Comparison of ENCODE assay signal across 9 cellular contexts in the genomic region with DNA sequence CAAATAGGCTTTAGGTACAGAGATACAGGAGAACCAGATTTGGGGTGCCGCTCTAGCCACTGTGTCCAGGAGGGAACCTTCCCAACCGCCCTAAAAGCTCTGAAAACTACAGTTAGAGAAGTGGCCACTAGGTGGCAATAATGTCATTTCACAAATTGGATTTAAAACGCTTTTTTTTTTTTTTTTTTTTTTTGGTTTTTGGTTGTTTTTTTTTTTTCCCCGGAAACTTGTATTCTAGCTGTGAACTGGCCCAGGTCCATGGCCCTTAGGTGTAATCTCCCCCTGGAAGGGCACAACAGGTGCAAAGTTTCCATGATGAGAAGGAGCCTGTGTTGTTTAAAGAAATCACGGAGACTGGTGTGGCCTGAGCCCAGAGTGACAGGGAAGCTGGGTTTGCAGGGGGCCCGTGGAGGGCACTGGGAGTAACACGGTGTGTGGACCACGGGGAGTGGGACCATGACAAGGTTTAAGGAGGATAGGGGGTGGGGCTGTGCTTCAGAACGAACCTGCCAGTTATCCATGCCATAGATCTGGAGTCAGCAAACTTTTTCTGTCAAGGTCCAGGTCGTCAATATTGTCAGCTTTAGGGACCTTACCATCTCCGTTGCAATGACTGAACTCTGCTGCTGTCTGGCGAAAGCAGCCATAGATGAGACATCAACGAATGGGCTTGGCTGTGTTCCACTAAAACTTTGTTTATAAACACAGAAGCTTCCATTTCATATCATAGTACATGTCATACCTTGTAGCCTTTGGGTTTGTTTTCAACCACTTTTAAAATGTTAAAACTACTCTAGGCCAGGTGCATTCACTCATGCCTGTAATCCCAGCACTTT. TPM values are rescaled to one million over a fixed set of nuclear protein-coding genes. Genes with fewer than 3 reads are reported as not detected.
DNase-seq lines count a peak whose midpoint lies in the region; ATAC-seq and TF ChIP-seq lines count a peak whose summit lies in the region.
"Had no signal": no experiment of that assay in that cellular context is flagged by ENCODE, and none has a peak within 500 bp of the region (broad histone marks: within the 10 kb centered on the region; RNA-seq: fewer than 3 reads in every experiment).

No MANE protein-coding gene starts in this region.

- in situ Hi-C loops in HAP-1 (cut with MboI; ENCODE audit: low sequenced_read_pairs) = no loop called here

- no peak overlapping the region for H3K4me3 Mint-ChIP-seq in progenitor cell of endocrine pancreas (ENCODE audit: low read depth)

- peak; percentile 64 to 72 for DNase-seq in HAP-1 (ENCODE audit: low spot score in 2 of 2)
- DNase-seq in NCI-H774 (lab: John Stamatoyannopoulos, UW) = peak; percentile 53
- peak; percentile 37 for DNase-seq in activated T-cell treated with anti-CD3 and anti-CD28 coated beads for 24 hours (ENCODE audit: low read depth)
- DNase-seq in globus pallidus (ENCODE audit: low spot score) = peak; percentile 36
- no peak for DNase-seq in progenitor cell of endocrine pancreas (ENCODE audit: low spot score, unreplicated experiment)

- no peaks in the 10 kb centered on the region for H3K4me1 Mint-ChIP-seq in progenitor cell of endocrine pancreas (ENCODE audit: low read depth)

- H3K9me3 ChIP-seq in HAP-1 = no peaks in the 10 kb centered on the region

- no peaks in the 10 kb centered on the region for H3K4me1 ChIP-seq in HAP-1

- TF ChIP-seq CTCF in C4-2B (conservative IDR thresholded peaks at IDR 0.05) = peak; percentile 81
- peak; percentile 69 for TF ChIP-seq CTCF in progenitor cell of endocrine pancreas (IDR thresholded peaks at IDR 0.05; ENCODE audit: unreplicated experiment)

- H3K27ac ChIP-seq in C4-2B = no peak overlapping the region

- H3K9me3 Mint-ChIP-seq in progenitor cell of endocrine pancreas (ENCODE audit: low read depth) = no peaks in the 10 kb centered on the region

- H3K27me3 ChIP-seq in HAP-1 (ENCODE audit: low read depth) = peaks cover 4% of the 10 kb centered on the region; the same call in 1 of the 2 replicates

- H3K36me3 ChIP-seq in HAP-1 (replicated peaks) = no peaks in the 10 kb centered on the region

- no peak overlapping the region for H3K27ac Mint-ChIP-seq in progenitor cell of endocrine pancreas

- no peaks in the 10 kb centered on the region for H3K36me3 Mint-ChIP-seq in progenitor cell of endocrine pancreas (ENCODE audit: insufficient read depth)

- no peak overlapping the region for H3K4me3 ChIP-seq in HAP-1

- H3K27me3 Mint-ChIP-seq in progenitor cell of endocrine pancreas = peaks cover 20% of the 10 kb centered on the region

- ATAC-seq in HG02970 (IDR thresholded peaks at IDR 0.05; ENCODE audit: low FRiP score, unreplicated experiment) = no peak
- no peak for ATAC-seq in GM18519 (IDR thresholded peaks at IDR 0.05; ENCODE audit: low FRiP score, unreplicated experiment)

RNA-seq across cellular contexts. Expression of gene OR1I1, which starts 10.1 kb away (rescaled TPM):
- total RNA-seq in progenitor cell of endocrine pancreas = not detected in 2 replicates
- total RNA-seq: mononuclear cell had no signal

RNA-seq across cellular contexts. Expression of gene SYDE1, which starts 15.1 kb away (rescaled TPM):
- total RNA-seq in progenitor cell of endocrine pancreas = 5.0 and 5.7 TPM in 2 replicates
- total RNA-seq: mononuclear cell had no signal

RNA-seq across cellular contexts. Expression of gene CASP14, which starts 42.9 kb away (rescaled TPM):
- total RNA-seq in progenitor cell of endocrine pancreas = not detected in 2 replicates
- total RNA-seq: mononuclear cell had no signal
